In genomic region chr6:40645043-40645442, GRCh38 we compare ENCODE assay signal across 10 cellular contexts. TPM values are rescaled to one million over a fixed set of nuclear protein-coding genes. Genes with fewer than 3 reads are reported as not detected.
"Had no signal": no experiment of that assay in that cellular context is flagged by ENCODE, and none has a peak within 500 bp of the region (broad histone marks: within the 10 kb centered on the region; RNA-seq: fewer than 3 reads in every experiment).

No MANE protein-coding gene starts in this region.

- ATAC-seq: GM23338, HCT116 had no signal

- FAIRE-seq: HTR-8/SVneo had no signal

- H3K4me2 ChIP-seq: GM23338 had no signal

- H3K4me1 ChIP-seq: HAP-1 had no signal

- DNase-seq: H7, HFFc6, KG1 had no signal

- H3K4me3 ChIP-seq: GM23338, HAP-1 had no signal

- H2AFZ ChIP-seq: GM23338 had no signal

- H3K9me3 ChIP-seq: HAP-1 had no signal

- H3K36me3 ChIP-seq: HAP-1 had no signal

RNA-seq across cellular contexts. Expression of gene LRFN2, which starts 57.9 kb away (rescaled TPM):
- total RNA-seq: H4, HFFc6, HT-29 had no signal
- polyA plus RNA-seq: IgD-negative memory B cell had no signal
